Comparison of ENCODE assay signal across 19 cellular contexts in the genomic region with DNA sequence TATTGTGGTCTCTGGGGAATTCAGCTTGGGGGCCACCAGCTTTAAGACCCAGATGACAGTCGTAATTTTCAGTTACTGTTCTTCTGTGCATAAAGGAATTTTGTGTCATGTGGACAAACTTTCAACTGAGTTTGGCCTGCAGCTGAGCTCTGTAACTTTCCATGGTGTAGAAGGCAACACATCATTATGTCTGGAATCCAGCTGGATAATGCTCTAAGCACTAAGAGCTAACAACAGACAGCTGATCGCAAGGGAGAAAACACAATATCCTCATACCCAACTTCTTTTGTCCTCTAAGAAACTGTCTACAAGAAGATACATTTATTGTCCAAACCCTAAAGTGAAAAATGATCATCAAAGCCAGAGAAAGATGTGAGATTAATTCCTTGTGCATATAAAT.
DNase-seq lines count a peak whose midpoint lies in the region; ATAC-seq, FAIRE-seq and TF ChIP-seq lines count a peak whose summit lies in the region.
"Had no signal": no experiment of that assay in that cellular context is flagged by ENCODE, and none has a peak within 500 bp of the region (broad histone marks: within the 10 kb centered on the region; RNA-seq: fewer than 3 reads in every experiment).

No MANE protein-coding gene starts in this region.

- peak overlapping the region; percentile 92 for H3K27ac ChIP-seq in GM23248
- H3K27ac ChIP-seq in stomach, result peak overlapping the region in 4 of 5 donors; percentile 9 to 79 (median 50)
- H3K27ac ChIP-seq: PC-9, prostate gland had no signal

- TF ChIP-seq CTCF in stomach (IDR thresholded peaks at IDR 0.05), result no peak

- H3K27me3 ChIP-seq in GM23248 (replicated peaks; ENCODE audit: insufficient read depth), result no peaks in the 10 kb centered on the region
- H3K27me3 ChIP-seq in stomach, result no peaks in the 10 kb centered on the region
- H3K27me3 ChIP-seq: gastrocnemius medialis, tibial nerve had no signal

- no peak for ATAC-seq in GM18868 (IDR thresholded peaks at IDR 0.05; ENCODE audit: unreplicated experiment)
- no peak for ATAC-seq in GM21423 (IDR thresholded peaks at IDR 0.05; ENCODE audit: unreplicated experiment)

- peaks cover 82% of the 10 kb centered on the region for H3K4me1 ChIP-seq in GM23248 (ENCODE audit: insufficient read depth)
- peaks cover 0 to 21% (median 12%) of the 10 kb centered on the region in 4 donors for H3K4me1 ChIP-seq in stomach
- H3K4me1 ChIP-seq: gastrocnemius medialis, prostate gland had no signal

- TF ChIP-seq POLR2A in stomach (IDR thresholded peaks at IDR 0.05), result no peak

- FAIRE-seq in endometrium (lab: Jason Lieb, UNC), result peak; percentile 37
- FAIRE-seq: islet of Langerhans had no signal

- DNase-seq in GM23248 (peak; percentile 46), islet precursor cell (peak; percentile 59), stomach (no peak), RPMI8226 (no peak), NCI-H82 (lab: John Stamatoyannopoulos, UW) (no peak)
- DNase-seq: activated CD8-positive, alpha-beta memory T cell treated with anti-CD3 and anti-CD28 coated beads for 24 hours; activated effector memory CD4-positive, alpha-beta T cell treated with Interleukin-2 at 50 U/mL for 16 hours; effector CD4-positive, alpha-beta T cell; gastrocnemius medialis; NCI-H187; NCI-H524 treated with DMSO at 0.1 percent for 48 hours; PC-9; SW 1271 had no signal

- H3K36me3 ChIP-seq in GM23248 (ENCODE audit: low read depth) (no peaks in the 10 kb centered on the region), stomach (no peaks in the 10 kb centered on the region)
- H3K36me3 ChIP-seq: gastrocnemius medialis, prostate gland, tibial nerve had no signal

- peaks cover 60% of the 10 kb centered on the region for H3F3A ChIP-seq in GM23248 (ENCODE audit: insufficient read depth)

- no peaks in the 10 kb centered on the region for H4K20me1 ChIP-seq in GM23248 (ENCODE audit: insufficient read depth)

- H2AFZ ChIP-seq in GM23248, result peak overlapping the region; percentile 15
- H2AFZ ChIP-seq: PC-9 had no signal

- H3K79me2 ChIP-seq in GM23248 (ENCODE audit: insufficient read depth), result no peaks in the 10 kb centered on the region

- H3K9me3 ChIP-seq in GM23248 (ENCODE audit: low read depth), result no peaks in the 10 kb centered on the region
- H3K9me3 ChIP-seq in stomach, result no peaks in the 10 kb centered on the region
- H3K9me3 ChIP-seq: gastrocnemius medialis, prostate gland, tibial nerve had no signal

- H3K4me3 ChIP-seq in GM23248, result no peak overlapping the region
- no peak overlapping the region for H3K4me3 ChIP-seq in stomach
- H3K4me3 ChIP-seq: gastrocnemius medialis, PC-9, prostate gland, tibial nerve had no signal

- intact Hi-C loops in stomach (cut with DNase I; ENCODE audit: low total_unique reads), result no loop called here

- no peaks in the 10 kb centered on the region for H3K9me2 ChIP-seq in GM23248 (ENCODE audit: insufficient read depth)

- H3K4me2 ChIP-seq in GM23248 (ENCODE audit: unreplicated experiment), result peak overlapping the region; percentile 79
- H3K4me2 ChIP-seq: PC-9 had no signal

- 0 out of 2 replicates have a peak overlapping the region, but pooled peaks have one; percentile 74 for H3K9ac ChIP-seq in GM23248

- WGBS in GM23248 (ENCODE audit: low coverage in 1 of 2, low lambda C conversion rate in 2 of 2, missing lambda C conversion rate in 2 of 2), 2 experiments, result 15 to 32% methylated on average over 2 of the region's 2 CpGs
- 50 to 83% (median 74%) methylated on average over 2 of the region's 2 CpGs for WGBS in stomach, 5 donors

- TF ChIP-seq EP300 in stomach (IDR thresholded peaks at IDR 0.05), result no peak

- in situ Hi-C loops in GM23248 (cut with MboI), result no loop called here

Comparison
In these comparisons a context has a peak if more than half of its experiments do, and no peak if none do; other contexts are left out.
1. DNase-seq: peak in GM23248 (single experiment) and islet precursor cell (single experiment); none in stomach (single experiment), RPMI8226 (single experiment) and NCI-H82 (single experiment).